Comparison of ENCODE assay signal across 21 cellular contexts in the genomic region with DNA sequence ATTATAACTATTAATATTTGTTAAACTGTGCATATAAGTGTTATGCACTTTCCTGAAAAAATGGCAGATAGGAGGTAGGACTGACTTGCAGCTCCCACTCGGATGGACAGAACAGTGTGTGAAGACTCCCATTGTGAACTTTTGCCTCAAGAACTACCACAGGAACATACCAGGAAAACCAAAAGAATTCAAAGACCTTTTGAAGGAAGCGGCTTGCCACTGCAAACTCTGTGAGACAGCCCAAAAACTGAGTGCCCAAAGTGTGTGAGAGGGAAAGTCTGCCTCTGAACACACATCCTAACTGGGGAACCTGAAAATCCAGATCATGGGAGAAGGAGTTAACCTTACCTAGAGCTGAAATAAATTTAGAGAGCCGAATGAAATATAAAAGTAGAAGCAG.
DNase-seq lines count a peak whose midpoint lies in the region; ATAC-seq and TF ChIP-seq lines count a peak whose summit lies in the region.
"Had no signal": no experiment of that assay in that cellular context is flagged by ENCODE, and none has a peak within 500 bp of the region (broad histone marks: within the 10 kb centered on the region; RNA-seq: fewer than 3 reads in every experiment).

No MANE protein-coding gene starts in this region.

- no peak for DNase-seq in CD4-positive, alpha-beta memory T cell
- DNase-seq in LHCN-M2 (ENCODE audit: low read depth): peak; percentile 8
- peak; percentile 38 for DNase-seq in amniotic epithelial cell (ENCODE audit: low read depth)
- DNase-seq in fibroblast of pulmonary artery (ENCODE audit: low read depth): peak; percentile 32
- DNase-seq in NCI-H774 (lab: John Stamatoyannopoulos, UW): no peak
- DNase-seq in stimulated activated naive B cell treated with anti-CD40 and anti-IgM and Interleukin-4, amounts not matched to agents 10 μg/mL and 1 μg/mL and 100 μg/mL, for 72 hours: no peak
- no peak for DNase-seq in NCI-H1436 treated with DMSO at 0.1 percent for 48 hours (lab: John Stamatoyannopoulos, UW)
- no peak for DNase-seq in activated T-cell treated with anti-CD3 and anti-CD28 coated beads, Interleukin-2, amount 50 U/mL, for 4 hours
- DNase-seq: ACHN; activated CD4-positive, alpha-beta T cell treated with anti-CD3 and anti-CD28 coated beads, Interleukin-2, amount 50 U/mL, for 48 hours; activated T-cell treated with anti-CD3 and anti-CD28 coated beads for 4 hours; amygdala; effector CD8-positive, alpha-beta T cell; GOT3; SK-N-SH; stimulated activated CD4-positive, alpha-beta T cell treated with anti-CD3 and anti-CD28 coated beads, Interleukin-4, amount 100 ng/mL, for 24 hours; upper lobe of left lung had no signal

- H3K4me3 ChIP-seq in CD4-positive, alpha-beta memory T cell (ENCODE audit: low read length in 2 of 2): no peak overlapping the region
- no peak overlapping the region for H3K4me3 ChIP-seq in fibroblast of pulmonary artery (replicated peaks; ENCODE audit: low read depth, low read length)
- H3K4me3 ChIP-seq: BLaER1 treated with 17β-estradiol and CSF1 and Interleukin-3, amounts not matched to agents 10 nM and 100 nM; esophagus muscularis mucosa; smooth muscle cell; upper lobe of left lung had no signal

- H3K4me1 ChIP-seq in CD4-positive, alpha-beta memory T cell (ENCODE audit: insufficient read depth, low read length): no peaks in the 10 kb centered on the region
- H3K4me1 ChIP-seq: esophagus muscularis mucosa, upper lobe of left lung had no signal

- peaks cover 13 to 23% of the 10 kb centered on the region in 2 donors for H3K27me3 Mint-ChIP-seq in CD4-positive, alpha-beta memory T cell
- peaks cover 30 to 54% of the 10 kb centered on the region in 2 donors for H3K27me3 Mint-ChIP-seq in stimulated activated naive B cell treated with anti-CD40 and anti-IgM and Interleukin-4, amounts not matched to agents 10 μg/mL and 1 μg/mL and 100 μg/mL, for 72 hours
- H3K27me3 Mint-ChIP-seq in activated T-cell treated with anti-CD3 and anti-CD28 coated beads, Interleukin-2, amount 50 U/mL, for 4 hours (ENCODE audit: low read depth): peaks cover 31% of the 10 kb centered on the region

- peaks cover 3 to 38% (median 22%) of the 10 kb centered on the region in 8 donors for H3K9me3 Mint-ChIP-seq in CD4-positive, alpha-beta memory T cell
- H3K9me3 Mint-ChIP-seq in stimulated activated naive B cell treated with anti-CD40 and anti-IgM and Interleukin-4, amounts not matched to agents 10 μg/mL and 1 μg/mL and 100 μg/mL, for 72 hours: peaks cover 12 to 21% of the 10 kb centered on the region in 2 donors
- peaks cover 16% of the 10 kb centered on the region for H3K9me3 Mint-ChIP-seq in activated T-cell treated with anti-CD3 and anti-CD28 coated beads, Interleukin-2, amount 50 U/mL, for 4 hours

- CTCF ChIA-PET in CD4-positive, alpha-beta memory T cell (lab: Charles Lee; ENCODE audit: partially characterized antibody): interaction anchor here (1.2 to 1.3 kb wide), 3 partner anchors 9 to 489 kb away, joined by 3 to 4 read pairs (median 3); no protein-coding TSS in a partner anchor

- POLR2A ChIA-PET in CD4-positive, alpha-beta memory T cell (lab: Charles Lee; ENCODE audit: partially characterized antibody): no interaction called here

- H3K9me3 ChIP-seq in CD4-positive, alpha-beta memory T cell (ENCODE audit: control insufficient read depth in 1 of 2, low read length in 2 of 2): no peaks in the 10 kb centered on the region
- H3K9me3 ChIP-seq: neutrophil, SK-N-SH, upper lobe of left lung had no signal

- H3K4me1 Mint-ChIP-seq in CD4-positive, alpha-beta memory T cell: peaks cover 3 to 12% (median 7%) of the 10 kb centered on the region in 4 donors
- no peaks in the 10 kb centered on the region for H3K4me1 Mint-ChIP-seq in stimulated activated naive B cell treated with anti-CD40 and anti-IgM and Interleukin-4, amounts not matched to agents 10 μg/mL and 1 μg/mL and 100 μg/mL, for 72 hours
- H3K4me1 Mint-ChIP-seq in activated T-cell treated with anti-CD3 and anti-CD28 coated beads, Interleukin-2, amount 50 U/mL, for 4 hours (ENCODE audit: low read depth): peaks cover 6% of the 10 kb centered on the region

- no peak for ATAC-seq in stimulated activated naive B cell treated with anti-CD40 and anti-IgM and Interleukin-4, amounts not matched to agents 10 μg/mL and 1 μg/mL and 100 μg/mL, for 72 hours (replicated peaks)
- ATAC-seq in activated T-cell treated with anti-CD3 and anti-CD28 coated beads, Interleukin-2, amount 50 U/mL, for 4 hours: no peak

- no peaks in the 10 kb centered on the region for H3K36me3 ChIP-seq in CD4-positive, alpha-beta memory T cell (ENCODE audit: insufficient read depth, low read length)
- H3K36me3 ChIP-seq: BLaER1 treated with 17β-estradiol and CSF1 and Interleukin-3, amounts not matched to agents 10 nM and 100 nM; esophagus muscularis mucosa; neutrophil; upper lobe of left lung had no signal

- peak overlapping the region in 2 of 7 donors; percentile 24 to 65 for H3K27ac Mint-ChIP-seq in CD4-positive, alpha-beta memory T cell
- no peak overlapping the region for H3K27ac Mint-ChIP-seq in stimulated activated naive B cell treated with anti-CD40 and anti-IgM and Interleukin-4, amounts not matched to agents 10 μg/mL and 1 μg/mL and 100 μg/mL, for 72 hours

- intact Hi-C loops in CD4-positive, alpha-beta memory T cell (cut with micrococcal nuclease): no loop called here

- TF ChIP-seq CTCF in fibroblast of pulmonary artery (IDR thresholded peaks at IDR 0.05; ENCODE audit: low read length, missing control alignments): no peak

- peak overlapping the region in 6 of 8 donors; percentile 11 to 73 (median 38) for H3K4me3 Mint-ChIP-seq in CD4-positive, alpha-beta memory T cell
- H3K4me3 Mint-ChIP-seq in stimulated activated naive B cell treated with anti-CD40 and anti-IgM and Interleukin-4, amounts not matched to agents 10 μg/mL and 1 μg/mL and 100 μg/mL, for 72 hours: no peak overlapping the region
- no peak overlapping the region for H3K4me3 Mint-ChIP-seq in activated T-cell treated with anti-CD3 and anti-CD28 coated beads, Interleukin-2, amount 50 U/mL, for 4 hours

- peaks cover 4% of the 10 kb centered on the region in 2 donors for H3K36me3 Mint-ChIP-seq in CD4-positive, alpha-beta memory T cell
- H3K36me3 Mint-ChIP-seq in stimulated activated naive B cell treated with anti-CD40 and anti-IgM and Interleukin-4, amounts not matched to agents 10 μg/mL and 1 μg/mL and 100 μg/mL, for 72 hours: peaks cover 0 to 2% of the 10 kb centered on the region in 2 donors
- no peaks in the 10 kb centered on the region for H3K36me3 Mint-ChIP-seq in activated T-cell treated with anti-CD3 and anti-CD28 coated beads, Interleukin-2, amount 50 U/mL, for 4 hours (ENCODE audit: insufficient read depth)

- no peak overlapping the region for H3K27ac ChIP-seq in CD4-positive, alpha-beta memory T cell (ENCODE audit: low read depth, low read length)
- H3K27ac ChIP-seq: BLaER1 treated with 17β-estradiol and CSF1 and Interleukin-3, amounts not matched to agents 10 nM and 100 nM; esophagus muscularis mucosa; neutrophil; upper lobe of left lung had no signal

- H3K27me3 ChIP-seq in CD4-positive, alpha-beta memory T cell (ENCODE audit: insufficient read depth, low read length): no peaks in the 10 kb centered on the region
- H3K27me3 ChIP-seq: BLaER1 treated with 17β-estradiol and CSF1 and Interleukin-3, amounts not matched to agents 10 nM and 100 nM; esophagus muscularis mucosa; upper lobe of left lung had no signal

Comparison
In these comparisons a context has a peak if more than half of its experiments do, and no peak if none do; other contexts are left out.
1. DNase-seq: peak in LHCN-M2 (single experiment), amniotic epithelial cell (single experiment) and fibroblast of pulmonary artery (single experiment); none in CD4-positive, alpha-beta memory T cell (0 of 5), NCI-H774 (single experiment), stimulated activated naive B cell treated with anti-CD40 and anti-IgM and Interleukin-4, amounts not matched to agents 10 μg/mL and 1 μg/mL and 100 μg/mL, for 72 hours (single experiment), NCI-H1436 treated with DMSO at 0.1 percent for 48 hours (single experiment) and activated T-cell treated with anti-CD3 and anti-CD28 coated beads, Interleukin-2, amount 50 U/mL, for 4 hours (single experiment).
2. H3K4me3 Mint-ChIP-seq: peak in CD4-positive, alpha-beta memory T cell (6 of 8); none in stimulated activated naive B cell treated with anti-CD40 and anti-IgM and Interleukin-4, amounts not matched to agents 10 μg/mL and 1 μg/mL and 100 μg/mL, for 72 hours (0 of 2) and activated T-cell treated with anti-CD3 and anti-CD28 coated beads, Interleukin-2, amount 50 U/mL, for 4 hours (single experiment).